In the genomic region with DNA sequence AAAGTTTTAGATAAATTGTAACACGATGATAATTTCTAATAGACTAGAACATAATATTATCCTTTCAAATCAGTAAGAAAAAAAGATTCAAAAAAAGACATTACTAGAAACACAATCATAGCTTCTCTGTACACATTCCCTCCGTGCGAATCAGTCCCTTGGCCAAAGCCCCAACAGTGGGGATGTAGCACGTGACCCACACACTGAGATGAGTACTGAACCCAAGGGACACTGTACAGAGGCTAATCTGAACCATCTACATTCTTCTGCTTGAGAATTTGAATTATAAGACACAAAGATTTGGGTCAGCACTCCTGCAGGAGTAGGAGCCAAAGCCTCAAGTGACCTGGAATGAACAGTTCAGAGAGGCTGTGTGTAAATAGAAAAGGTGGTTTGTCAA, we compare ENCODE assay signal across 22 cellular contexts.
DNase-seq lines count a peak whose midpoint lies in the region; ATAC-seq and TF ChIP-seq lines count a peak whose summit lies in the region.
"Had no signal": no experiment of that assay in that cellular context is flagged by ENCODE, and none has a peak within 500 bp of the region (broad histone marks: within the 10 kb centered on the region; RNA-seq: fewer than 3 reads in every experiment).

No MANE protein-coding gene starts in this region.

- H2BK5ac ChIP-seq in IMR-90 (ENCODE audit: low read depth, low read length, poor library complexity, severe bottlenecking) (no peak overlapping the region), mesenchymal stem cell (ENCODE audit: low read depth, low read length, poor library complexity, severe bottlenecking) (no peak overlapping the region)

- H3K27ac Mint-ChIP-seq in activated CD4-positive, alpha-beta memory T cell treated with anti-CD3 and anti-CD28 coated beads for 36 hours, result no peak overlapping the region
- H3K27ac Mint-ChIP-seq: B cell, CD14-positive monocyte, GM23338 had no signal

- H4K8ac ChIP-seq in IMR-90 (ENCODE audit: low read depth in 2 of 2, low read length in 2 of 2) (no peak overlapping the region), mesenchymal stem cell (ENCODE audit: low read length) (no peak overlapping the region)

- WGBS in IMR-90 (ENCODE audit: extremely low coverage in 2 of 2, insufficient read length in 1 of 2), 2 experiments, result 0% methylated on average over 1 of the region's 4 CpGs; no CpG with 5 or more reads in 1 of the 2 experiments
- 73% methylated on average over 4 of the region's 4 CpGs for WGBS in esophagus muscularis mucosa
- 75% methylated on average over 4 of the region's 4 CpGs for WGBS in mesenchymal stem cell
- 67 to 78% (median 71%) methylated on average over 4 of the region's 4 CpGs for WGBS in heart left ventricle, 4 donors

- intact Hi-C loops in IMR-90 (cut with micrococcal nuclease) (no loop called here), esophagus muscularis mucosa (cut with DNase I) (no loop called here), heart left ventricle (cut with DNase I) (no loop called here)
- intact Hi-C loops in activated CD4-positive, alpha-beta memory T cell treated with anti-CD3 and anti-CD28 coated beads for 36 hours (cut with micrococcal nuclease), result no loop called here

- H3K9me3 ChIP-seq in IMR-90 (ENCODE audit: control insufficient read depth, insufficient read depth, low read length) (no peaks in the 10 kb centered on the region), esophagus muscularis mucosa (no peaks in the 10 kb centered on the region), mesenchymal stem cell (ENCODE audit: control insufficient read depth, low read length) (no peaks in the 10 kb centered on the region), heart left ventricle (no peaks in the 10 kb centered on the region)

- H3K27me3 ChIP-seq in IMR-90 (ENCODE audit: control insufficient read depth, insufficient read depth, low read length), result no peaks in the 10 kb centered on the region
- no peaks in the 10 kb centered on the region for H3K27me3 ChIP-seq in esophagus muscularis mucosa
- no peaks in the 10 kb centered on the region for H3K27me3 ChIP-seq in mesenchymal stem cell (ENCODE audit: control insufficient read depth in 1 of 2, insufficient read depth in 1 of 2, low read length in 2 of 2)
- H3K27me3 ChIP-seq in heart left ventricle, result no peaks in the 10 kb centered on the region

- no peak overlapping the region for H4K5ac ChIP-seq in IMR-90 (ENCODE audit: low read depth, low read length)

- dilution Hi-C loops in IMR-90 (cut with HindIII; ENCODE audit: low sequenced_read_pairs, unreplicated experiment), result no loop called here

- H3K4me1 ChIP-seq in IMR-90 (ENCODE audit: control insufficient read depth, insufficient read depth, low read length) (no peaks in the 10 kb centered on the region), esophagus muscularis mucosa (no peaks in the 10 kb centered on the region), mesenchymal stem cell (ENCODE audit: control insufficient read depth, insufficient read depth, low read depth, low read length) (no peaks in the 10 kb centered on the region), heart left ventricle (no peaks in the 10 kb centered on the region)

- no peak overlapping the region for H3K18ac ChIP-seq in IMR-90 (ENCODE audit: low read depth, low read length)
- H3K18ac ChIP-seq in mesenchymal stem cell (ENCODE audit: low read depth in 1 of 2, low read length in 2 of 2), result no peak overlapping the region

- no peaks in the 10 kb centered on the region for H3K36me3 Mint-ChIP-seq in activated CD4-positive, alpha-beta memory T cell treated with anti-CD3 and anti-CD28 coated beads for 36 hours
- H3K36me3 Mint-ChIP-seq: CD14-positive monocyte had no signal

- H2BK20ac ChIP-seq in IMR-90 (ENCODE audit: low read depth, low read length), result no peak overlapping the region

- DNase-seq in COLO829 (ENCODE audit: low spot score) (peak; percentile 12), IMR-90 (peak; percentile 10), esophagus muscularis mucosa (ENCODE audit: extremely low spot score) (peak; percentile 72), mesenchymal stem cell (peak; percentile 19), NCI-H524 treated with DMSO at 0.1 percent for 48 hours (lab: John Stamatoyannopoulos, UW) (no peak), heart left ventricle (no peak)
- no peak for DNase-seq in activated CD4-positive, alpha-beta memory T cell treated with anti-CD3 and anti-CD28 coated beads for 36 hours
- DNase-seq: DMS79, HCEC 1CT, Kasumi-1, MM.1S, NCI-H1048, NCI-H1436, NCI-H1930, PC-9, SHP77 treated with DMSO at 0.1 percent for 48 hours had no signal

- H3K27me3 Mint-ChIP-seq in activated CD4-positive, alpha-beta memory T cell treated with anti-CD3 and anti-CD28 coated beads for 36 hours, result no peaks in the 10 kb centered on the region
- H3K27me3 Mint-ChIP-seq: B cell had no signal

- H4K20me1 ChIP-seq in IMR-90 (ENCODE audit: insufficient read depth, low read length), result no peaks in the 10 kb centered on the region

- H4K91ac ChIP-seq in IMR-90 (ENCODE audit: insufficient read depth, low read depth, low read length), result no peak overlapping the region
- no peak overlapping the region for H4K91ac ChIP-seq in mesenchymal stem cell (ENCODE audit: low read length)

- H2AK5ac ChIP-seq in IMR-90 (ENCODE audit: low read depth, low read length), result no peak overlapping the region
- H2AK5ac ChIP-seq in mesenchymal stem cell (ENCODE audit: low read length, severe bottlenecking), result no peak overlapping the region

- TF ChIP-seq CTCF in IMR-90 (conservative IDR thresholded peaks at IDR 0.05; ENCODE audit: low read depth, low read length), result no peak
- TF ChIP-seq CTCF in esophagus muscularis mucosa (IDR thresholded peaks at IDR 0.05), result no peak
- no peak for TF ChIP-seq CTCF in heart left ventricle (IDR thresholded peaks at IDR 0.05)

- no peaks in the 10 kb centered on the region for H3K9me1 ChIP-seq in IMR-90 (ENCODE audit: insufficient read depth, low read length)

- in situ Hi-C loops in IMR-90 (cut with MboI; ENCODE audit: low sequenced_read_pairs), result no loop called here

- CTCF ChIA-PET in IMR-90 (lab: Yijun Ruan, JAX), result no interaction called here
- CTCF ChIA-PET in activated CD4-positive, alpha-beta memory T cell treated with anti-CD3 and anti-CD28 coated beads for 36 hours (lab: Charles Lee), result no interaction called here

- no peaks in the 10 kb centered on the region for H3K36me3 ChIP-seq in IMR-90 (ENCODE audit: control insufficient read depth, insufficient read depth, low read length)
- no peaks in the 10 kb centered on the region for H3K36me3 ChIP-seq in esophagus muscularis mucosa
- no peaks in the 10 kb centered on the region for H3K36me3 ChIP-seq in mesenchymal stem cell (ENCODE audit: control insufficient read depth in 1 of 2, insufficient read depth in 2 of 2, low read depth in 1 of 2, low read length in 2 of 2)
- no peaks in the 10 kb centered on the region for H3K36me3 ChIP-seq in heart left ventricle

- H3K27ac ChIP-seq in IMR-90 (ENCODE audit: insufficient read depth, low read length) (no peak overlapping the region), esophagus muscularis mucosa (replicated peaks in 1 of 4) (no peak overlapping the region), mesenchymal stem cell (ENCODE audit: low read length, poor library complexity, severe bottlenecking) (no peak overlapping the region), heart left ventricle (no peak overlapping the region)
- H3K27ac ChIP-seq: PC-9, RWPE1, SK-N-MC had no signal

- TF ChIP-seq POLR2A in IMR-90 (IDR thresholded peaks at IDR 0.05; ENCODE audit: low read depth, low read length), result no peak
- no peak for TF ChIP-seq POLR2A in esophagus muscularis mucosa (IDR thresholded peaks at IDR 0.05; ENCODE audit: low read depth)
- TF ChIP-seq POLR2A in heart left ventricle (IDR thresholded peaks at IDR 0.05), result no peak

- TF ChIP-seq RAD21 in IMR-90 (IDR thresholded peaks at IDR 0.05; ENCODE audit: low read length), result no peak

- TF ChIP-seq EP300 in esophagus muscularis mucosa (IDR thresholded peaks at IDR 0.05), result no peak

- H3K4me3 Mint-ChIP-seq in activated CD4-positive, alpha-beta memory T cell treated with anti-CD3 and anti-CD28 coated beads for 36 hours, result no peak overlapping the region
- H3K4me3 Mint-ChIP-seq: B cell, CD14-positive monocyte, GM23338 had no signal

- H3K9me3 Mint-ChIP-seq in activated CD4-positive, alpha-beta memory T cell treated with anti-CD3 and anti-CD28 coated beads for 36 hours, result no peaks in the 10 kb centered on the region
- H3K9me3 Mint-ChIP-seq: GM23338 had no signal

- no peak overlapping the region for H3K56ac ChIP-seq in IMR-90 (ENCODE audit: extremely low read depth, insufficient read depth, low read length)

- H3K4me2 ChIP-seq in IMR-90 (ENCODE audit: low read depth, low read length), result no peak overlapping the region
- H3K4me2 ChIP-seq in mesenchymal stem cell (ENCODE audit: low read length, poor library complexity, severe bottlenecking), result no peak overlapping the region
- H3K4me2 ChIP-seq: GM23338, PC-9 had no signal

- peak; percentile 49; the same call in 1 of the 2 replicates for ATAC-seq in IMR-90 (ENCODE audit: low read depth)
- no peak for ATAC-seq in HG03457 (IDR thresholded peaks at IDR 0.05; ENCODE audit: unreplicated experiment)
- ATAC-seq in heart left ventricle, result no peak
- ATAC-seq: GM23338 had no signal

- no peak overlapping the region for H2AFZ ChIP-seq in IMR-90 (replicated peaks; ENCODE audit: low read length, poor library complexity)
- H2AFZ ChIP-seq in mesenchymal stem cell (ENCODE audit: low read depth, low read length), result no peak overlapping the region
- H2AFZ ChIP-seq: GM23338, PC-9 had no signal

- no peak overlapping the region for H3K9ac ChIP-seq in IMR-90 (ENCODE audit: low read depth, low read length)
- H3K9ac ChIP-seq in mesenchymal stem cell (ENCODE audit: low read length), result no peak overlapping the region

- no peak overlapping the region for H2AK9ac ChIP-seq in IMR-90 (replicated peaks; ENCODE audit: low read depth, low read length, poor library complexity)

- H3K4me1 Mint-ChIP-seq in activated CD4-positive, alpha-beta memory T cell treated with anti-CD3 and anti-CD28 coated beads for 36 hours (ENCODE audit: low read depth), result no peaks in the 10 kb centered on the region
- H3K4me1 Mint-ChIP-seq: B cell, CD14-positive monocyte had no signal

- no peak overlapping the region for H2BK15ac ChIP-seq in IMR-90 (ENCODE audit: low read depth, low read length)
- H2BK15ac ChIP-seq in mesenchymal stem cell (ENCODE audit: low read depth, poor library complexity, severe bottlenecking), result no peak overlapping the region

- H3K4ac ChIP-seq in IMR-90 (ENCODE audit: low read depth, low read length), result no peak overlapping the region
- H3K4ac ChIP-seq in mesenchymal stem cell (ENCODE audit: low read depth in 1 of 2, low read length in 2 of 2), result no peak overlapping the region

- no peak overlapping the region for H2BK12ac ChIP-seq in mesenchymal stem cell (ENCODE audit: low read length in 2 of 2)

- H2BK120ac ChIP-seq in IMR-90 (ENCODE audit: low read depth, low read length) (no peak overlapping the region), mesenchymal stem cell (ENCODE audit: low read depth, low read length) (no peak overlapping the region)

- H3K14ac ChIP-seq in IMR-90 (replicated peaks; ENCODE audit: low read depth, low read length) (no peak overlapping the region), mesenchymal stem cell (ENCODE audit: low read length in 2 of 2) (no peak overlapping the region)

- H3K4me3 ChIP-seq in IMR-90 (ENCODE audit: insufficient read depth, low read depth, low read length) (no peak overlapping the region), esophagus muscularis mucosa (no peak overlapping the region), mesenchymal stem cell (ENCODE audit: insufficient read depth in 1 of 2, low read depth in 1 of 2, low read length in 2 of 2) (no peak overlapping the region), heart left ventricle (no peak overlapping the region)
- H3K4me3 ChIP-seq: GM23338, PC-9, SK-N-MC had no signal

- H3K79me1 ChIP-seq in IMR-90 (ENCODE audit: low read depth in 1 of 2, low read length in 2 of 2) (no peaks in the 10 kb centered on the region), mesenchymal stem cell (replicated peaks; ENCODE audit: low read length, poor library complexity, severe bottlenecking) (no peaks in the 10 kb centered on the region)

- no TSS peak for BruUV-seq in IMR-90 (replicated peaks; lab: Mats Ljungman, UMichigan)

- H3K23ac ChIP-seq in IMR-90 (ENCODE audit: low read depth, low read length) (no peak overlapping the region), mesenchymal stem cell (ENCODE audit: low read length in 2 of 2) (no peak overlapping the region)

- POLR2A ChIA-PET in IMR-90 (lab: Charles Lee; ENCODE audit: unreplicated experiment), result no interaction called here
- POLR2A ChIA-PET in activated CD4-positive, alpha-beta memory T cell treated with anti-CD3 and anti-CD28 coated beads for 36 hours (lab: Charles Lee), result no interaction called here

Comparison
In these comparisons a context has a peak if more than half of its experiments do, and no peak if none do; other contexts are left out.
1. DNase-seq: peak in COLO829 (single experiment), IMR-90 (single experiment), esophagus muscularis mucosa (single experiment) and mesenchymal stem cell (single experiment); none in activated CD4-positive, alpha-beta memory T cell treated with anti-CD3 and anti-CD28 coated beads for 36 hours (single experiment), NCI-H524 treated with DMSO at 0.1 percent for 48 hours (single experiment) and heart left ventricle (0 of 5).